In genomic region chr13:95392597-95392996, GRCh38 we compare ENCODE assay signal across 33 cellular contexts.
DNase-seq lines count a peak whose midpoint lies in the region; ATAC-seq and TF ChIP-seq lines count a peak whose summit lies in the region.
"Had no signal": no experiment of that assay in that cellular context is flagged by ENCODE, and none has a peak within 500 bp of the region (broad histone marks: within the 10 kb centered on the region; RNA-seq: fewer than 3 reads in every experiment).

No MANE protein-coding gene starts in this region.

- H3K9ac ChIP-seq in Karpas-422 (ENCODE audit: low read length), result no peak overlapping the region
- H3K9ac ChIP-seq: BLaER1; BLaER1 treated with 17β-estradiol and CSF1 and Interleukin-3, amounts not matched to agents 10 nM and 100 nM had no signal

- no peaks in the 10 kb centered on the region for H3K9me2 ChIP-seq in Karpas-422 (replicated peaks; ENCODE audit: insufficient read depth, low read length)

- H3K27ac ChIP-seq in KOPT-K1 (ENCODE audit: low read depth, low read length, poor library complexity, severe bottlenecking) (peak overlapping the region; percentile 49), Karpas-422 (ENCODE audit: low read length) (no peak overlapping the region)
- H3K27ac ChIP-seq: 22Rv1; A549; BLaER1; BLaER1 treated with 17β-estradiol and CSF1 and Interleukin-3, amounts not matched to agents 10 nM and 100 nM; C4-2B had no signal

- no peaks in the 10 kb centered on the region for H3K79me2 ChIP-seq in Karpas-422 (ENCODE audit: low read length)

- no peak overlapping the region for H2AFZ ChIP-seq in Karpas-422 (ENCODE audit: low read length)

- H3K27me3 ChIP-seq in Karpas-422 (ENCODE audit: low read length), result no peaks in the 10 kb centered on the region
- H3K27me3 ChIP-seq: BE2C; BLaER1; BLaER1 treated with 17β-estradiol and CSF1 and Interleukin-3, amounts not matched to agents 10 nM and 100 nM had no signal

- no peak for TF ChIP-seq CTCF in mucosa of descending colon (IDR thresholded peaks at IDR 0.05)

- peaks cover 3% of the 10 kb centered on the region for H3K9me3 ChIP-seq in KOPT-K1 (ENCODE audit: insufficient read depth, low read length, poor library complexity, severe bottlenecking)
- H3K9me3 ChIP-seq in Karpas-422 (ENCODE audit: low read length), result no peaks in the 10 kb centered on the region
- no peaks in the 10 kb centered on the region for H3K9me3 ChIP-seq in mucosa of descending colon
- H3K9me3 ChIP-seq: A549, BE2C, BLaER1, Caco-2 had no signal

- DNase-seq in Karpas-422 (peak; percentile 29), left colon (no peak), mucosa of descending colon (no peak), NCI-H82 (lab: John Stamatoyannopoulos, UW) (no peak), NCI-H187 (lab: John Stamatoyannopoulos, UW) (no peak), Right ventricle myocardium inferior (ENCODE audit: missing footprints) (no peak)
- DNase-seq in activated effector memory CD4-positive, alpha-beta T cell treated with Interleukin-2 at 50 U/mL for 16 hours, result no peak
- DNase-seq: 8988T; ACHN; AML-193; BE2C; C1 segment of cervical spinal cord; Caco-2; Calu3; CD4-positive, alpha-beta memory T cell; CD4-positive, alpha-beta T cell; CD4-positive, CD25-positive, alpha-beta regulatory T cell; CD8-positive, alpha-beta memory T cell; CD8-positive, alpha-beta T cell; COR-L47; DMS 273 treated with DMSO at 0.1 percent for 48 hours; DMS153; DMS53; DMS79; DMS79 treated with DMSO at 0.1 percent for 48 hours; DND-41; EL had no signal

- intact Hi-C loops in left colon (cut with DNase I, micrococcal nuclease), result no loop called here
- intact Hi-C loops in mucosa of descending colon (cut with DNase I, micrococcal nuclease), result no loop called here
- intact Hi-C loops in Right ventricle myocardium inferior (cut with DNase I), result no loop called here

- no peak overlapping the region for H3K4me3 ChIP-seq in Karpas-422 (ENCODE audit: low read length)
- no peak overlapping the region for H3K4me3 ChIP-seq in mucosa of descending colon
- H3K4me3 ChIP-seq: A549; BLaER1; BLaER1 treated with 17β-estradiol and CSF1 and Interleukin-3, amounts not matched to agents 10 nM and 100 nM had no signal

- H3K4me2 ChIP-seq in Karpas-422 (ENCODE audit: low read depth, low read length, poor library complexity, severe bottlenecking), result no peak overlapping the region
- H3K4me2 ChIP-seq: A549; BLaER1; BLaER1 treated with 17β-estradiol and CSF1 and Interleukin-3, amounts not matched to agents 10 nM and 100 nM had no signal

- H3K36me3 ChIP-seq in KOPT-K1 (ENCODE audit: insufficient read depth, low read length) (no peaks in the 10 kb centered on the region), Karpas-422 (ENCODE audit: insufficient read depth, low read length) (no peaks in the 10 kb centered on the region), mucosa of descending colon (ENCODE audit: low read depth) (no peaks in the 10 kb centered on the region)
- H3K36me3 ChIP-seq: BE2C; BLaER1; BLaER1 treated with 17β-estradiol and CSF1 and Interleukin-3, amounts not matched to agents 10 nM and 100 nM had no signal

- H3K4me1 ChIP-seq in Karpas-422 (ENCODE audit: low read length) (peaks cover 23% of the 10 kb centered on the region), mucosa of descending colon (ENCODE audit: low read depth) (no peaks in the 10 kb centered on the region)
- H3K4me1 ChIP-seq: A549, BE2C had no signal

- ATAC-seq in left colon (peak; percentile 75), mucosa of descending colon (peak; percentile 51), Right ventricle myocardium inferior (no peak)
- ATAC-seq: A549; CD8-positive, alpha-beta T cell had no signal

- no peaks in the 10 kb centered on the region for H4K20me1 ChIP-seq in Karpas-422 (ENCODE audit: insufficient read depth, low read depth, low read length)
- H4K20me1 ChIP-seq: BLaER1; BLaER1 treated with 17β-estradiol and CSF1 and Interleukin-3, amounts not matched to agents 10 nM and 100 nM had no signal
